ENCODE assay signal across 13 cellular contexts in genomic region chr6:13859871-13860555, GRCh38. TPM values are rescaled to one million over a fixed set of nuclear protein-coding genes. Genes with fewer than 3 reads are reported as not detected.
DNase-seq lines count a peak whose midpoint lies in the region; ATAC-seq, FAIRE-seq and TF ChIP-seq lines count a peak whose summit lies in the region.
"Had no signal": no experiment of that assay in that cellular context is flagged by ENCODE, and none has a peak within 500 bp of the region (broad histone marks: within the 10 kb centered on the region; RNA-seq: fewer than 3 reads in every experiment).

No MANE protein-coding gene starts in this region.

- H3K4me1 Mint-ChIP-seq in activated T-helper 17 cell treated with anti-CD3 and anti-CD28 coated beads, Interleukin-2, amount 50 U/mL, for 72 hours: no peaks in the 10 kb centered on the region
- H3K4me1 Mint-ChIP-seq in glutamatergic neuron (ENCODE audit: low read depth, unreplicated experiment): no peaks in the 10 kb centered on the region

- no peak for FAIRE-seq in pancreas (lab: Jason Lieb, UNC)
- FAIRE-seq: GM12891 had no signal

- H3K27ac Mint-ChIP-seq in activated T-helper 17 cell treated with anti-CD3 and anti-CD28 coated beads, Interleukin-2, amount 50 U/mL, for 72 hours: no peak overlapping the region
- no peak overlapping the region for H3K27ac Mint-ChIP-seq in glutamatergic neuron (ENCODE audit: unreplicated experiment)
- H3K27ac Mint-ChIP-seq: CD8-positive, alpha-beta T cell; effector memory CD8-positive, alpha-beta T cell had no signal

- peaks cover 25% of the 10 kb centered on the region for H3K27me3 Mint-ChIP-seq in activated T-helper 17 cell treated with anti-CD3 and anti-CD28 coated beads, Interleukin-2, amount 50 U/mL, for 72 hours
- H3K27me3 Mint-ChIP-seq in glutamatergic neuron (ENCODE audit: unreplicated experiment): peaks cover 1% of the 10 kb centered on the region

- H3K9me3 ChIP-seq in pancreas: peaks cover 0 to 4% (median 0%) of the 10 kb centered on the region in 4 donors

- H3K9me3 Mint-ChIP-seq in activated T-helper 17 cell treated with anti-CD3 and anti-CD28 coated beads, Interleukin-2, amount 50 U/mL, for 72 hours: no peaks in the 10 kb centered on the region
- H3K9me3 Mint-ChIP-seq in glutamatergic neuron (ENCODE audit: unreplicated experiment): peaks cover 4% of the 10 kb centered on the region
- H3K9me3 Mint-ChIP-seq: effector memory CD8-positive, alpha-beta T cell had no signal

- H3K36me3 ChIP-seq in pancreas: no peaks in the 10 kb centered on the region

- DNase-seq in DMS114 treated with DMSO at 0.1 percent for 48 hours (lab: John Stamatoyannopoulos, UW; ENCODE audit: unreplicated experiment) (peak; percentile 22), glutamatergic neuron (peak; percentile 53), pancreas (peak in 3 of 6 donors; percentile 24 to 63 (median 56))
- DNase-seq in activated CD4-positive, CD25-positive, alpha-beta regulatory T cell (lab: John Stamatoyannopoulos, UW): no peak
- DNase-seq: CD8-positive, alpha-beta T cell; effector memory CD8-positive, alpha-beta T cell; NCI-H1436; SHP77 treated with DMSO at 0.1 percent for 48 hours had no signal

- WGBS in pancreas, 2 donors: 21 to 25% methylated on average over 66 of the region's 66 CpGs

- H3K27me3 ChIP-seq in pancreas: peaks cover 0 to 19% (median 9%) of the 10 kb centered on the region in 4 donors

- H3K27ac ChIP-seq in pancreas: no peak overlapping the region

- intact Hi-C loops in pancreas (cut with DNase I): no loop called here

- no peaks in the 10 kb centered on the region for H3K4me1 ChIP-seq in pancreas

- peak overlapping the region; percentile 6 to 35 (median 20) for H3K4me3 ChIP-seq in pancreas

- H3K36me3 Mint-ChIP-seq in activated T-helper 17 cell treated with anti-CD3 and anti-CD28 coated beads, Interleukin-2, amount 50 U/mL, for 72 hours (ENCODE audit: low read depth): no peaks in the 10 kb centered on the region
- peaks cover 21% of the 10 kb centered on the region for H3K36me3 Mint-ChIP-seq in glutamatergic neuron (ENCODE audit: unreplicated experiment)
- H3K36me3 Mint-ChIP-seq: CD8-positive, alpha-beta T cell had no signal

- TF ChIP-seq CTCF in glutamatergic neuron (IDR thresholded peaks at IDR 0.05; ENCODE audit: partially characterized antibody, unreplicated experiment) (no peak), pancreas (IDR thresholded peaks at IDR 0.05) (no peak)

- H3K4me3 Mint-ChIP-seq in activated T-helper 17 cell treated with anti-CD3 and anti-CD28 coated beads, Interleukin-2, amount 50 U/mL, for 72 hours: peak overlapping the region; percentile 23
- H3K4me3 Mint-ChIP-seq in glutamatergic neuron (ENCODE audit: unreplicated experiment): peak overlapping the region; percentile 59

- ATAC-seq in activated T-helper 17 cell treated with anti-CD3 and anti-CD28 coated beads, Interleukin-2, amount 50 U/mL, for 72 hours (replicated peaks): no peak
- ATAC-seq in pancreas (peak in 3 of 4 donors; percentile 30 to 39 (median 39)), GM19395 (IDR thresholded peaks at IDR 0.05; ENCODE audit: unreplicated experiment) (no peak), HG03196 (IDR thresholded peaks at IDR 0.05; ENCODE audit: unreplicated experiment) (no peak), HG03565 (IDR thresholded peaks at IDR 0.05; ENCODE audit: unreplicated experiment) (no peak)
- ATAC-seq: CD8-positive, alpha-beta T cell; effector memory CD8-positive, alpha-beta T cell had no signal

RNA-seq across cellular contexts. Expression of gene MCUR1, which starts 45.7 kb away (rescaled TPM):
- total RNA-seq in activated T-helper 17 cell treated with anti-CD3 and anti-CD28 coated beads, Interleukin-2, amount 50 U/mL, for 72 hours: 10 to 100 TPM; 21.1 to 40.8 TPM
- total RNA-seq in glutamatergic neuron (ENCODE audit: unreplicated experiment): 14.1 TPM
- 10 to 100 TPM; 10.7 to 14.5 (median 11.9) TPM for total RNA-seq in pancreas
- polyA plus RNA-seq in pancreas: 10 to 100 TPM in 1 of 2 donors, 1 to 10 TPM in 1; 6.8 to 14.3 TPM

Comparison
In these comparisons a context has a peak if more than half of its experiments do, and no peak if none do; other contexts are left out.
1. DNase-seq: peak in DMS114 treated with DMSO at 0.1 percent for 48 hours (single experiment) and glutamatergic neuron (single experiment); none in activated CD4-positive, CD25-positive, alpha-beta regulatory T cell (0 of 4).
2. ATAC-seq: peak in pancreas (3 of 4); none in activated T-helper 17 cell treated with anti-CD3 and anti-CD28 coated beads, Interleukin-2, amount 50 U/mL, for 72 hours (single experiment), GM19395 (single experiment), HG03196 (single experiment) and HG03565 (single experiment).